ENCODE assay signal across 8 cellular contexts in the genomic region with DNA sequence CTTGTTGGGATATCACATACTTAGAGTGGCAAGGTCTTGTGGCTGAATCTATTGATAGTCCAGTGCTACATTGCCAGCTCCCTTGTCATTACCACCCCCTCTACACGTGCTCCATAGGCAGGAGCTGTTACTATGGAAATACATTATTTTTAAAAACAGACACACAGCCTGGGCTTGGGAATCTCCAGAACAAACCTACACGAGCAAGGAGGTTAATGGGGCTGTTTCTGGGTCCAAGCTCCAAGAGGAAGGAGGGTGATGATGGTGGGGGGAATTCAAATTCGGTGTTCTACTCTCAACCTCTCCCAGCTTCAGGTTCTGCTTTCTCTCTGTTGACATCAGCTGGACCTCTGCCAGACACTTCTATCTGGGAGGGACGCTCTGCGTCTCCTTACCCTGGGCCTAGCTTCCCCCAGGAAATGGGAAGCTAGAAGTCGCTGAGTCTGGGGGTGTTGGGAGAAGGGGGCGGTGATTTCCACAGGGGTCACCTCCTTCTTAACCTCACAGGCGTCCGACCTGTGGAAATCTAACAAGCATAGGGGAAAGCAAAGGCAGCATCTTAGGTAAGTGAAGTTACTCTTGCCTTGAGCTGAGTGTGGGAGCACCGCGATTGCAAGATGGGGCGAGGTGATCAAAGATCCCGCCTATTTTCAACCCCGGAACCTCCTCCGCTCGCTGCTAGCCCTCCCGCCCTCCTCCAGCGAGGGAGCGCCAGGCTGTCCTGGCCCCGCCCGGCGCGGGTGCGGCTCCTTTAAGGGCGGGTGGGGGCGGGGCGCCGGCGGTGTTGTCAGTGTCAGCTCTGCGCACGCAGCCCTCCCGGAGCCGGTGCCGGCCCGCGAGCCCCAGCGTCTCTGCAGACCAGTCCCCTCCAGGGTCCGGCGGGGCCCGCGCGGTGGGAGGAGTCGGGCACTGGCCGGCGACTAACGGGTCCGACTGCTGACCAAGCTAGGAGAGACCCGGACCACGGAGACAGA. TPM values are rescaled to one million over a fixed set of nuclear protein-coding genes. Genes with fewer than 3 reads are reported as not detected.
DNase-seq lines count a peak whose midpoint lies in the region; ATAC-seq and TF ChIP-seq lines count a peak whose summit lies in the region.

Gene C2CD2L (plus strand): TSS at position 781 of the 974 bp plus-strand sequence. CDS start 398 bp downstream, outside the sequence.

- in situ Hi-C loops in GM13976 (cut with MboI; ENCODE audit: low sequenced_read_pairs, unreplicated experiment) = no loop called here

- H3K27ac ChIP-seq in angular gyrus (ENCODE audit: low read depth, low read length) (peak within 1 kb of the TSS; percentile 90), right cardiac atrium (ENCODE audit: low read length) (peak within 1 kb of the TSS; percentile 89), uterus (peak within 1 kb of the TSS; percentile 80 to 85)

- H3K4me3 ChIP-seq in right cardiac atrium (ENCODE audit: low read length) (peak within 1 kb of the TSS; percentile 99), uterus (peak within 1 kb of the TSS; percentile 47 to 96)

- H3K4me1 ChIP-seq in right cardiac atrium (ENCODE audit: control insufficient read depth, insufficient read depth, low read length) (peaks cover 5% of the 10 kb centered on the region), uterus (peaks cover 0 to 4% of the 10 kb centered on the region in 2 donors)

- TF ChIP-seq CTCF in GM13976 (IDR thresholded peaks at IDR 0.05; ENCODE audit: borderline replicate concordance, control extremely low read depth, extremely low read depth, insufficient read depth, missing control alignments) = no peak
- peak in 1 of 4 experiments; percentile 5 for TF ChIP-seq CTCF in uterus (IDR thresholded peaks at IDR 0.05)

- no peaks in the 10 kb centered on the region for H3K36me3 ChIP-seq in uterus

- DNase-seq in GM13976 (ENCODE audit: low spot score) = peak; percentile 97
- peak; percentile 84 to 91 for DNase-seq in NCI-H187 (lab: John Stamatoyannopoulos, UW)
- peak; percentile 76 to 97 (median 80) for DNase-seq in T-helper 2 cell
- peak; percentile 93 to 98 (median 97) for DNase-seq in right cardiac atrium
- peak; percentile 91 for DNase-seq in putamen (ENCODE audit: low spot score)
- DNase-seq in uterus = peak; percentile 88 to 92

- H3K9me3 ChIP-seq in right cardiac atrium (ENCODE audit: control insufficient read depth, low read length) (no peaks in the 10 kb centered on the region), uterus (no peaks in the 10 kb centered on the region)

- ATAC-seq in HG02884 (IDR thresholded peaks at IDR 0.05; ENCODE audit: unreplicated experiment) (peak; percentile 64), right cardiac atrium (peak; percentile 94)

- peak; percentile 10 to 48 for TF ChIP-seq POLR2A in uterus (IDR thresholded peaks at IDR 0.05)

- intact Hi-C loops in right cardiac atrium (cut with DNase I) (no loop called here), uterus (cut with DNase I; ENCODE audit: low total_unique reads) (no loop called here)

- WGBS in right cardiac atrium = under 1% methylated on average over 49 of the region's 49 CpGs

- H3K27me3 ChIP-seq in right cardiac atrium (ENCODE audit: control insufficient read depth, insufficient read depth) (no peaks in the 10 kb centered on the region), uterus (no peaks in the 10 kb centered on the region)

RNA-seq across cellular contexts. Expression of gene C2CD2L, which starts in this region (rescaled TPM):
- total RNA-seq in right cardiac atrium = 10 to 100 TPM in 3 of 4 donors, 1 to 10 TPM in 1; 9.1 to 11.9 (median 11.0) TPM
- 9.2 TPM for polyA plus RNA-seq in right cardiac atrium
- 10 to 100 TPM in 1 of 4 donors, 1 to 10 TPM in 3; 1.8 to 14.3 (median 2.7) TPM for total RNA-seq in uterus

Comparison
In these comparisons a context has a peak if more than half of its experiments do, and no peak if none do; other contexts are left out.
1. Peak in every context shown above with its lines: DNase-seq, ATAC-seq, H3K4me3 ChIP-seq and H3K27ac ChIP-seq.